Comparison of ENCODE assay signal across 8 cellular contexts in the genomic region with DNA sequence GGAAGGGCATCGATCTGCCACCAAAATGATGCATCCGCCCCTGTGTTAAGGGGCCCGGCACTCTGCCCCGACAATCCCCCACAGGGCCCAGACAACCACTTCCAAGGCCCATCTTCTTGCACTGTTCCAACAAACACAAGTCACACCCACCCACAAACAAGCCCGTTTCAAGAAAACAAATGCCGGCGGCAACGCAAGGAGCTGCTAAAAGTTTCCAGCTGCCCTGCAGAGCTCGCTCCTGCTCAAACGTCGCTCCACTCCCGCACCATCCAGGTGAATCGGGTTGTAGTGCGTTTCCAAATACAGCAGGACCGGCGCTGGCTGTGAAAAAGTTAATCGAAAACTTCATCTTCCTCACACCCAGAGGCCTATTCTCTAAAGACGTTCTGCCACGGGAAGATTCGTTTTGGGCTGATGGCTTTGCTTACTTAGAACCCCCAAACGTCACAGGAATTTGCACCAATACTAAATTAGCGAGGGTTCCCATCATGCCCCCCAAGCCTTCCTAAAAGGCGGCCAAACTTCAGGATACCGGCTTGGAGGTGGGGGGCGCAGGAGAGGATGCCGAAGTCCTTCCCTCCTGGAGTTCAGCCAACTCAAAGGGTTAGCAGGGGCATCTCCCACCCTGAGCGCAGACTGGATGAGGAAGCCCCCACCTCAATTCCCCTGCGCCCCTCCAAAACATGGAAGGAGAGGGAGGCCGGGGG.
A peak's percentile ranks its signal among the peaks of the same experiment; 100 is the strongest.
DNase-seq lines count a peak whose midpoint lies in the region; ATAC-seq and TF ChIP-seq lines count a peak whose summit lies in the region.

No MANE protein-coding gene starts in this region.

- H3K27ac ChIP-seq in cardiac muscle cell: no peak overlapping the region
- H3K27ac ChIP-seq in thyroid gland: peak overlapping the region in 2 of 3 donors; percentile 11 to 90

- intact Hi-C loops in left cardiac atrium (cut with DNase I): no loop called here
- intact Hi-C loops in thyroid gland (cut with DNase I): no loop called here

- WGBS in thyroid gland, 2 donors: 24 to 29% methylated on average over 24 to 29 of the region's 29 CpGs

- ATAC-seq in left cardiac atrium: no peak
- ATAC-seq in HG03095 (IDR thresholded peaks at IDR 0.05; ENCODE audit: unreplicated experiment): no peak

- H3K9me3 ChIP-seq in cardiac muscle cell (ENCODE audit: low read depth) (no peaks in the 10 kb centered on the region), thyroid gland (no peaks in the 10 kb centered on the region)

- peak in 1 of 2 donors; percentile 28 for DNase-seq in cardiac muscle cell (ENCODE audit: low read depth in 1 of 2, low spot score in 1 of 2)
- no peak for DNase-seq in left cardiac atrium
- no peak for DNase-seq in astrocyte of the cerebellum (ENCODE audit: low read depth)
- no peak for DNase-seq in kidney epithelial cell (ENCODE audit: low read depth)
- DNase-seq in thyroid gland: peak in 1 of 2 donors; percentile 10
- no peak for DNase-seq in NCI-H2171 treated with DMSO at 0.1 percent for 48 hours (lab: John Stamatoyannopoulos, UW)
- DNase-seq in SKM-1 treated with dmso at 0.1 percent for 144 hours (lab: John Stamatoyannopoulos, UW; ENCODE audit: unreplicated experiment): no peak

- H3K27me3 ChIP-seq in cardiac muscle cell (peaks cover 20% of the 10 kb centered on the region), kidney epithelial cell (ENCODE audit: control insufficient read depth, insufficient read depth, low read length) (no peaks in the 10 kb centered on the region), thyroid gland (no peaks in the 10 kb centered on the region)

- H3K36me3 ChIP-seq in cardiac muscle cell: no peaks in the 10 kb centered on the region
- no peaks in the 10 kb centered on the region for H3K36me3 ChIP-seq in kidney epithelial cell (ENCODE audit: control insufficient read depth, insufficient read depth, low read length)
- H3K36me3 ChIP-seq in thyroid gland: no peaks in the 10 kb centered on the region

- in situ Hi-C loops in astrocyte of the cerebellum (cut with HindIII; ENCODE audit: low sequenced_read_pairs): no loop called here

- H3K4me1 ChIP-seq in cardiac muscle cell (ENCODE audit: low read depth) (peaks cover 17% of the 10 kb centered on the region), thyroid gland (peaks cover 12 to 26% of the 10 kb centered on the region in 2 donors)

- H3K4me3 ChIP-seq in cardiac muscle cell (peak overlapping the region; percentile 56), astrocyte of the cerebellum (ENCODE audit: low read depth, low read length) (peak overlapping the region; percentile 65), kidney epithelial cell (ENCODE audit: low read depth, low read length) (peak overlapping the region; percentile 80), thyroid gland (replicated peaks in 1 of 3) (peak overlapping the region in 2 of 3 donors; percentile 91 to 99)

- no peak for TF ChIP-seq POLR2A in thyroid gland (IDR thresholded peaks at IDR 0.05)

- TF ChIP-seq CTCF in cardiac muscle cell (IDR thresholded peaks at IDR 0.05; ENCODE audit: low read depth, low read length) (no peak), astrocyte of the cerebellum (IDR thresholded peaks at IDR 0.05; ENCODE audit: low read depth, low read length, missing control alignments) (no peak), kidney epithelial cell (IDR thresholded peaks at IDR 0.05; ENCODE audit: insufficient read depth, low read length, poor library complexity, severe bottlenecking) (no peak), thyroid gland (IDR thresholded peaks at IDR 0.05) (no peak)
